Comparison of ENCODE assay signal across 19 cellular contexts in genomic region chr4:5931526-5931925, GRCh38. TPM values are rescaled to one million over a fixed set of nuclear protein-coding genes. Genes with fewer than 3 reads are reported as not detected.
"Had no signal": no experiment of that assay in that cellular context is flagged by ENCODE, and none has a peak within 500 bp of the region (broad histone marks: within the 10 kb centered on the region; RNA-seq: fewer than 3 reads in every experiment).

No MANE protein-coding gene starts in this region.

- H3K9me3 ChIP-seq: esophagus squamous epithelium, ovary, right atrium auricular region, sigmoid colon, stomach, thoracic aorta, transverse colon had no signal

- H3K27ac ChIP-seq: esophagus squamous epithelium, ovary, right atrium auricular region, sigmoid colon, skin epidermis, stomach, thoracic aorta, transverse colon had no signal

- H3K4me3 ChIP-seq: esophagus squamous epithelium, ovary, right atrium auricular region, sigmoid colon, skin epidermis, stomach, thoracic aorta, transverse colon had no signal

- H3K4me3 Mint-ChIP-seq: dendritic cell treated with granulocyte-macrophage colony-stimulating factor and Interleukin-4, amounts not matched to agents 40 ng/mL and 50 ng/mL, for 4 days; effector memory CD8-positive, alpha-beta T cell; naive thymus-derived CD8-positive, alpha-beta T cell; stimulated activated naive B cell treated with anti-CD40 and anti-IgM and Interleukin-4, amounts not matched to agents 10 μg/mL and 1 μg/mL and 100 μg/mL, for 72 hours had no signal

- H3K36me3 ChIP-seq: esophagus squamous epithelium, ovary, right atrium auricular region, sigmoid colon, stomach, thoracic aorta, transverse colon had no signal

- ATAC-seq: effector memory CD8-positive, alpha-beta T cell; naive thymus-derived CD8-positive, alpha-beta T cell; stimulated activated naive B cell treated with anti-CD40 and anti-IgM and Interleukin-4, amounts not matched to agents 10 μg/mL and 1 μg/mL and 100 μg/mL, for 72 hours had no signal

- H3K4me1 ChIP-seq: esophagus squamous epithelium, right atrium auricular region, sigmoid colon, stomach, transverse colon had no signal

- H3K36me3 Mint-ChIP-seq: naive thymus-derived CD8-positive, alpha-beta T cell; stimulated activated naive B cell treated with anti-CD40 and anti-IgM and Interleukin-4, amounts not matched to agents 10 μg/mL and 1 μg/mL and 100 μg/mL, for 72 hours had no signal

- H3K9me3 Mint-ChIP-seq: dendritic cell treated with granulocyte-macrophage colony-stimulating factor and Interleukin-4, amounts not matched to agents 40 ng/mL and 50 ng/mL, for 4 days; effector memory CD8-positive, alpha-beta T cell; naive thymus-derived CD8-positive, alpha-beta T cell had no signal

- H3K4me1 Mint-ChIP-seq: naive thymus-derived CD8-positive, alpha-beta T cell had no signal

- H3K27ac Mint-ChIP-seq: dendritic cell treated with granulocyte-macrophage colony-stimulating factor and Interleukin-4, amounts not matched to agents 40 ng/mL and 50 ng/mL, for 4 days; effector memory CD8-positive, alpha-beta T cell; stimulated activated naive B cell treated with anti-CD40 and anti-IgM and Interleukin-4, amounts not matched to agents 10 μg/mL and 1 μg/mL and 100 μg/mL, for 72 hours had no signal

- DNase-seq: effector memory CD8-positive, alpha-beta T cell; esophagus squamous epithelium; foreskin fibroblast; kidney glomerular epithelial cell; mesendoderm; nucleus accumbens; ovary; sigmoid colon; stimulated activated CD4-positive, alpha-beta T cell treated with anti-CD3 and anti-CD28 coated beads, Interleukin-2, amount 100 ng/mL, for 24 hours; stimulated activated CD4-positive, alpha-beta T cell treated with anti-CD3 and anti-CD28 coated beads, Interleukin-4, amount 100 ng/mL, for 4 hours; stimulated activated naive B cell treated with anti-CD40 and anti-IgM and Interleukin-4, amounts not matched to agents 10 μg/mL and 1 μg/mL and 100 μg/mL, for 72 hours; stomach; transverse colon had no signal

- H3K27me3 ChIP-seq: ovary, right atrium auricular region had no signal

RNA-seq across cellular contexts. Expression of gene CRMP1, which starts 38.6 kb away (rescaled TPM):
- total RNA-seq: mononuclear cell; naive thymus-derived CD8-positive, alpha-beta T cell had no signal
- polyA plus RNA-seq: naive thymus-derived CD8-positive, alpha-beta T cell had no signal
